Comparison of ENCODE assay signal across 8 cellular contexts in genomic region chr15:82445420-82445819, GRCh38. TPM values are rescaled to one million over a fixed set of nuclear protein-coding genes. Genes with fewer than 3 reads are reported as not detected.
A peak's percentile ranks its signal among the peaks of the same experiment; 100 is the strongest.
DNase-seq lines count a peak whose midpoint lies in the region; ATAC-seq and TF ChIP-seq lines count a peak whose summit lies in the region.
"Not testable (repeated sequence)": the region's sequence is repeated elsewhere in the genome, so short reads cannot be mapped to it uniquely, and the experiment has no call there.

No MANE protein-coding gene starts in this region.

- POLR2A ChIA-PET in AG04449 (lab: Yijun Ruan, JAX); HEK293 (lab: Yijun Ruan, JAX): not testable (repeated sequence)

- not testable (repeated sequence) for H3K36me3 ChIP-seq in HEK293 (ENCODE audit: control insufficient read depth in 2 of 2, insufficient read depth in 1 of 2, low read length in 2 of 2); endodermal cell (ENCODE audit: control insufficient read depth, insufficient read depth, low read length)

- H3K4me3 Mint-ChIP-seq in activated naive CD4-positive, alpha-beta T cell treated with anti-CD3 and anti-CD28 coated beads for 36 hours; endodermal cell: not testable (repeated sequence)
- peak overlapping the region in 2 of 5 donors; percentile 9 to 15 for H3K4me3 Mint-ChIP-seq in immature natural killer cell
- peak overlapping the region; percentile 46 for H3K4me3 Mint-ChIP-seq in stimulated activated memory B cell treated with anti-CD40 and anti-IgM and Interleukin-4, amounts not matched to agents 10 μg/mL and 1 μg/mL and 100 μg/mL, for 72 hours

- not testable (repeated sequence) for H3K27me3 Mint-ChIP-seq in activated naive CD4-positive, alpha-beta T cell treated with anti-CD3 and anti-CD28 coated beads for 36 hours (ENCODE audit: low read depth); endodermal cell (ENCODE audit: insufficient read depth); immature natural killer cell (ENCODE audit: low read depth in 3 of 3); stimulated activated memory B cell treated with anti-CD40 and anti-IgM and Interleukin-4, amounts not matched to agents 10 μg/mL and 1 μg/mL and 100 μg/mL, for 72 hours

- not testable (repeated sequence) for H3K9me3 ChIP-seq in HEK293 (ENCODE audit: control insufficient read depth, insufficient read depth, low read depth, low read length); endodermal cell (ENCODE audit: control insufficient read depth, low read length)

- CTCF ChIA-PET in AG04449 (lab: Yijun Ruan, JAX); HEK293 (lab: Yijun Ruan, JAX); activated naive CD4-positive, alpha-beta T cell treated with anti-CD3 and anti-CD28 coated beads for 36 hours (lab: Charles Lee): not testable (repeated sequence)

- 12% methylated on average over 11 of the region's 32 CpGs; no CpG with 5 or more reads in 1 of the 2 experiments for WGBS in endodermal cell (ENCODE audit: insufficient coverage in 1 of 2, insufficient read length in 1 of 2), 2 experiments

- TF ChIP-seq CTCF in AG04449 (IDR thresholded peaks at IDR 0.05; ENCODE audit: insufficient read depth, low read length, missing control alignments) (peak; percentile 4), endodermal cell (conservative IDR thresholded peaks at IDR 0.05) (peak; percentile 36)
- TF ChIP-seq CTCF in HEK293 (tag by site-specific recombination; IDR thresholded peaks at IDR 0.05), result not testable (repeated sequence)

- not testable (repeated sequence) for DNase-seq in AG04449 (ENCODE audit: low read depth, low spot score); endodermal cell
- peak; percentile 32 for DNase-seq in activated CD4-positive, CD25-positive, alpha-beta regulatory T cell treated with anti-CD3 and anti-CD28 coated beads, Interleukin-2, amount 50 U/mL, for 72 hours
- DNase-seq in activated naive CD4-positive, alpha-beta T cell treated with anti-CD3 and anti-CD28 coated beads for 36 hours, result peak; percentile 52
- DNase-seq in immature natural killer cell (peak; percentile 19 to 25 (median 24)), posterior cingulate gyrus (peak in 7 of 10 donors; percentile 16 to 78 (median 31))

- not testable (repeated sequence) for H3K9ac ChIP-seq in endodermal cell (ENCODE audit: extremely low read depth, low read length, poor library complexity, severe bottlenecking)

- H3K36me3 Mint-ChIP-seq in activated naive CD4-positive, alpha-beta T cell treated with anti-CD3 and anti-CD28 coated beads for 36 hours (ENCODE audit: low read depth); endodermal cell (ENCODE audit: low read depth); immature natural killer cell; stimulated activated memory B cell treated with anti-CD40 and anti-IgM and Interleukin-4, amounts not matched to agents 10 μg/mL and 1 μg/mL and 100 μg/mL, for 72 hours: not testable (repeated sequence)

- not testable (repeated sequence) for H3K27ac Mint-ChIP-seq in activated naive CD4-positive, alpha-beta T cell treated with anti-CD3 and anti-CD28 coated beads for 36 hours; endodermal cell; immature natural killer cell; stimulated activated memory B cell treated with anti-CD40 and anti-IgM and Interleukin-4, amounts not matched to agents 10 μg/mL and 1 μg/mL and 100 μg/mL, for 72 hours

- not testable (repeated sequence) for ATAC-seq in stimulated activated memory B cell treated with anti-CD40 and anti-IgM and Interleukin-4, amounts not matched to agents 10 μg/mL and 1 μg/mL and 100 μg/mL, for 72 hours

- intact Hi-C loops in activated naive CD4-positive, alpha-beta T cell treated with anti-CD3 and anti-CD28 coated beads for 36 hours (cut with micrococcal nuclease); posterior cingulate gyrus (cut with DNase I): not testable (repeated sequence)

- not testable (repeated sequence) for H3K9me3 Mint-ChIP-seq in activated naive CD4-positive, alpha-beta T cell treated with anti-CD3 and anti-CD28 coated beads for 36 hours; endodermal cell; immature natural killer cell; stimulated activated memory B cell treated with anti-CD40 and anti-IgM and Interleukin-4, amounts not matched to agents 10 μg/mL and 1 μg/mL and 100 μg/mL, for 72 hours

- H3K27ac ChIP-seq in HEK293 (ENCODE audit: extremely low read depth, low read depth, low read length), result peak overlapping the region; percentile 49; the same call in 1 of the 2 replicates
- not testable (repeated sequence) for H3K27ac ChIP-seq in endodermal cell (ENCODE audit: low read depth, low read length)

- H3K27me3 ChIP-seq in endodermal cell (ENCODE audit: control insufficient read depth, insufficient read depth, low read length, poor library complexity, severe bottlenecking), result not testable (repeated sequence)

- H3K4me3 ChIP-seq in AG04449 (ENCODE audit: low read depth, low read length), result peak overlapping the region; percentile 53
- peak overlapping the region; percentile 42 for H3K4me3 ChIP-seq in HEK293 (ENCODE audit: low read depth, low read length)
- H3K4me3 ChIP-seq in endodermal cell (ENCODE audit: low read length), result not testable (repeated sequence)

- not testable (repeated sequence) for H3K4me1 ChIP-seq in HEK293 (ENCODE audit: control insufficient read depth, insufficient read depth, low read length); endodermal cell (ENCODE audit: control insufficient read depth, insufficient read depth, low read length)

- not testable (repeated sequence) for H3K4me1 Mint-ChIP-seq in activated naive CD4-positive, alpha-beta T cell treated with anti-CD3 and anti-CD28 coated beads for 36 hours (ENCODE audit: low read depth); endodermal cell; immature natural killer cell; stimulated activated memory B cell treated with anti-CD40 and anti-IgM and Interleukin-4, amounts not matched to agents 10 μg/mL and 1 μg/mL and 100 μg/mL, for 72 hours

TF ChIP-seq in HEK293, 187 proteins besides CTCF, POLR2A, EP300 and RAD21:
- peak; percentile 36 for TF ChIP-seq ZBTB26 (tag by site-specific recombination; optimal IDR thresholded peaks at IDR 0.05)

RNA-seq across cellular contexts. Expression of gene GOLGA6L9, which starts 15.8 kb away (rescaled TPM):
- total RNA-seq in activated naive CD4-positive, alpha-beta T cell treated with anti-CD3 and anti-CD28 coated beads for 36 hours, result 1 to 10 TPM; 1.8 to 2.1 TPM
- total RNA-seq in endodermal cell, result 10 to 100 TPM in 1 of 2 donors, 1 to 10 TPM in 1; 8.1 to 11.4 TPM
- polyA plus RNA-seq in endodermal cell (2013, experiment 1 of 2), result 12.4 TPM
- polyA plus RNA-seq in endodermal cell (2013, experiment 2 of 2), result 11.6 TPM
- polyA plus RNA-seq in immature natural killer cell, result under 1 TPM in 2 of 3 donors, not detected in 1; 0.12 to 0.19 TPM
